ENCODE assay signal across 2 cellular contexts in genomic region chr12:52584156-52584682, GRCh38.
A peak's percentile ranks its signal among the peaks of the same experiment; 100 is the strongest.
TF ChIP-seq lines count a peak whose summit lies in the region.

No MANE protein-coding gene starts in this region.

TF ChIP-seq in K562, 482 proteins besides CTCF, POLR2A, EP300 and RAD21:
- TF ChIP-seq HNRNPUL1 (IDR thresholded peaks at IDR 0.05; ENCODE audit: low read length), result no peak
- TF ChIP-seq RBM25 (IDR thresholded peaks at IDR 0.05; ENCODE audit: low read depth, low read length, severe bottlenecking), result peak; percentile 57

TF ChIP-seq in WTC11, 78 proteins besides CTCF, POLR2A, EP300 and RAD21:
- no peak for TF ChIP-seq RELA (CRISPR knock-in tag; IDR thresholded peaks at IDR 0.05; ENCODE audit: borderline replicate concordance)
- no peak for TF ChIP-seq GRHL2 (CRISPR knock-in tag; IDR thresholded peaks at IDR 0.05; ENCODE audit: insufficient replicate concordance, severe bottlenecking)
